ENCODE assay signal across 8 cellular contexts in genomic region chr6:163413345-163414116, GRCh38. TPM values are rescaled to one million over a fixed set of nuclear protein-coding genes. Genes with fewer than 3 reads are reported as not detected.
DNase-seq lines count a peak whose midpoint lies in the region; ATAC-seq and TF ChIP-seq lines count a peak whose summit lies in the region.

No MANE protein-coding gene starts in this region.

- ATAC-seq in GM18517 (IDR thresholded peaks at IDR 0.05; ENCODE audit: unreplicated experiment) (peak; percentile 56), HG02981 (IDR thresholded peaks at IDR 0.05; ENCODE audit: unreplicated experiment) (peak; percentile 39)

- TF ChIP-seq RAD21 in liver (IDR thresholded peaks at IDR 0.05), result peak in 1 of 2 donors; percentile 31

- H3K9ac ChIP-seq in liver (ENCODE audit: low read depth in 1 of 2, low read length in 2 of 2), result peak overlapping the region; percentile 60 to 89

- no peaks in the 10 kb centered on the region for H3K36me3 ChIP-seq in liver (ENCODE audit: control insufficient read depth in 4 of 4, insufficient read depth in 3 of 4, low read depth in 1 of 4, low read length in 3 of 4)

- peak; percentile 53 for DNase-seq in AG04449 (ENCODE audit: low read depth, low spot score)
- peak; percentile 86 for DNase-seq in NCI-H2227 (lab: John Stamatoyannopoulos, UW; ENCODE audit: unreplicated experiment)
- peak; percentile 82 to 86 for DNase-seq in activated CD4-positive, alpha-beta T cell treated with anti-CD3 and anti-CD28 coated beads, Interleukin-2, amount 50 U/mL, for 48 hours
- peak; percentile 95 for DNase-seq in dermis blood vessel endothelial cell
- DNase-seq in stimulated activated CD4-positive, alpha-beta T cell treated with anti-CD3 and anti-CD28 coated beads, Interleukin-2, amount 100 ng/mL, for 48 hours, result peak; percentile 85 to 91

- H3K4me3 ChIP-seq in AG04449 (ENCODE audit: low read depth, low read length) (peak overlapping the region; percentile 80), liver (ENCODE audit: low read depth in 1 of 3, low read length in 3 of 3) (peak overlapping the region; percentile 52 to 100 (median 84))

- TF ChIP-seq CTCF in AG04449 (IDR thresholded peaks at IDR 0.05; ENCODE audit: insufficient read depth, low read length, missing control alignments), result no peak
- TF ChIP-seq CTCF in liver (IDR thresholded peaks at IDR 0.05; ENCODE audit: low read depth, low read length, missing input control), result no peak

- under 1% methylated on average over 109 of the region's 109 CpGs for WGBS in liver

- H3K27me3 ChIP-seq in liver (ENCODE audit: control insufficient read depth in 4 of 4, insufficient read depth in 4 of 4, low read length in 3 of 4), result no peaks in the 10 kb centered on the region

- H3K9me3 ChIP-seq in liver (ENCODE audit: control insufficient read depth in 4 of 4, low read length in 3 of 4), result no peaks in the 10 kb centered on the region

- H3K27ac ChIP-seq in liver (ENCODE audit: low read depth in 1 of 2, low read length in 2 of 2), result peak overlapping the region; percentile 98 to 99

- H3K4me1 ChIP-seq in liver (ENCODE audit: control insufficient read depth in 4 of 4, insufficient read depth in 4 of 4, low read length in 3 of 4), result peaks cover 0 to 14% (median 6%) of the 10 kb centered on the region in 4 donors

- POLR2A ChIA-PET in AG04449 (lab: Yijun Ruan, JAX), result no interaction called here

- CTCF ChIA-PET in AG04449 (lab: Yijun Ruan, JAX), result no interaction called here

TF ChIP-seq in liver, 16 proteins besides CTCF, POLR2A, EP300 and RAD21:
- TF ChIP-seq ATF3 (IDR thresholded peaks at IDR 0.05) (no peak), RXRA (IDR thresholded peaks at IDR 0.05) (no peak), GABPA (IDR thresholded peaks at IDR 0.05 in 1 of 2, conservative IDR thresholded peaks at IDR 0.05 in 1 of 2) (no peak), EGR1 (IDR thresholded peaks at IDR 0.05; ENCODE audit: low read depth in 2 of 2) (peak in 1 of 2 donors; percentile 84), HNF4G (IDR thresholded peaks at IDR 0.05) (no peak), TAF1 (conservative IDR thresholded peaks at IDR 0.05) (peak; percentile 66), YY1 (IDR thresholded peaks at IDR 0.05) (no peak)

RNA-seq across cellular contexts. Expression of gene QKI, which starts 1.0 kb away (rescaled TPM):
- 307 and 356 TPM in 2 replicates for total RNA-seq in dermis blood vessel endothelial cell
- total RNA-seq in liver, result 10 to 100 TPM; 86.0 to 97.0 TPM
- polyA plus RNA-seq in liver, result 10 to 100 TPM; 22.7 to 26.5 TPM

Comparison
In these comparisons a context has a peak if more than half of its experiments do, and no peak if none do; other contexts are left out.
1. Peak in every context shown above with its lines: DNase-seq, ATAC-seq, H3K4me3 ChIP-seq and H3K27ac ChIP-seq.